ENCODE assay signal across 10 cellular contexts in the genomic region with DNA sequence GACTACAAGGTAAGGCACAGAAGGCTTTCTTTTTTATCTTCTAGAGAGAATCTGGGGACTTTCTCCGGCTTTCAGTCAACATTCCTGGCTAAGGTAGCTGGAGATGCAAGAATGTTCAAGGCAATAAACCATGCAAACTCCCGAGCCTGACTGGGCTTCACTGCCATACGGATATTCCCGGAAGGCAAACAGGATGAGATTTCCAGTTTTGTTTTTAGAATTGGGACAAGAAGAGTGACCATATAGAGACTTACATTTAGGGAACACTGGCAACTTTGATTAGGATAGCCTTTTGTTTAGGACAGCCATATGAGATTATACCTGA. TPM values are rescaled to one million over a fixed set of nuclear protein-coding genes. Genes with fewer than 3 reads are reported as not detected.
A peak's percentile ranks its signal among the peaks of the same experiment; 100 is the strongest.
DNase-seq lines count a peak whose midpoint lies in the region; FAIRE-seq and TF ChIP-seq lines count a peak whose summit lies in the region.
"Had no signal": no experiment of that assay in that cellular context is flagged by ENCODE, and none has a peak within 500 bp of the region (broad histone marks: within the 10 kb centered on the region; RNA-seq: fewer than 3 reads in every experiment).

No MANE protein-coding gene starts in this region.

- no peaks in the 10 kb centered on the region for H3K27me3 ChIP-seq in endocrine pancreas (ENCODE audit: control insufficient read depth, insufficient read depth, low read length)

- no peak overlapping the region for H3K9ac ChIP-seq in endocrine pancreas (ENCODE audit: control insufficient read depth, insufficient read depth, low read length)

- no peaks in the 10 kb centered on the region for H3K36me3 ChIP-seq in endocrine pancreas (ENCODE audit: control insufficient read depth, insufficient read depth, low read length)

- DNase-seq in HuH-7 (ENCODE audit: low spot score) (peak; percentile 38), lower leg skin (ENCODE audit: low spot score in 2 of 2) (no peak), superior temporal gyrus (ENCODE audit: extremely low spot score) (peak; percentile 16), dedifferentiated amniotic fluid mesenchymal stem cell (ENCODE audit: extremely low spot score) (no peak), HTR-8/SVneo (ENCODE audit: insufficient read length, low spot score) (no peak), MV-4-11 (lab: John Stamatoyannopoulos, UW) (no peak)
- no peak for DNase-seq in activated CD4-positive, alpha-beta T cell treated with anti-CD3 and anti-CD28 coated beads, Interleukin-2, amount 50 U/mL, for 48 hours
- DNase-seq: KG1, OCI-M1 had no signal

- H3K4me3 ChIP-seq in endocrine pancreas (ENCODE audit: control insufficient read depth, insufficient read depth, low read length) (peak overlapping the region; percentile 48), lower leg skin (ENCODE audit: low read depth, poor library complexity, severe bottlenecking) (peak overlapping the region; percentile 22)

- TF ChIP-seq CTCF in lower leg skin (IDR thresholded peaks at IDR 0.05): no peak

- TF ChIP-seq POLR2A in lower leg skin (IDR thresholded peaks at IDR 0.05): no peak

- H3K9me3 ChIP-seq in endocrine pancreas (ENCODE audit: control insufficient read depth, low read length): no peaks in the 10 kb centered on the region

- no peaks in the 10 kb centered on the region for H3K4me1 ChIP-seq in endocrine pancreas (ENCODE audit: control insufficient read depth, insufficient read depth, low read length)

- 6% methylated on average over 4 of the region's 4 CpGs for WGBS in lower leg skin, 2 donors

- intact Hi-C loops in lower leg skin (cut with DNase I; ENCODE audit: low total_unique reads): no loop called here

- no peak for FAIRE-seq in HTR-8/SVneo (lab: Jason Lieb, UNC)

RNA-seq across cellular contexts. Expression of gene CALD1, which starts 0.3 kb away (rescaled TPM):
- total RNA-seq in lower leg skin: 10 to 100 TPM; 30.3 to 95.7 (median 58.0) TPM

Comparison
In these comparisons a context has a peak if more than half of its experiments do, and no peak if none do; other contexts are left out.
1. DNase-seq: peak in HuH-7 (single experiment) and superior temporal gyrus (single experiment); none in lower leg skin (0 of 2), activated CD4-positive, alpha-beta T cell treated with anti-CD3 and anti-CD28 coated beads, Interleukin-2, amount 50 U/mL, for 48 hours (0 of 2), dedifferentiated amniotic fluid mesenchymal stem cell (single experiment), HTR-8/SVneo (single experiment) and MV-4-11 (single experiment).